1 cellular context compared by ENCODE assay signal in genomic region chr9:129487307-129487657, GRCh38.
A peak's percentile ranks its signal among the peaks of the same experiment; 100 is the strongest.
TF ChIP-seq lines count a peak whose summit lies in the region.

No MANE protein-coding gene starts in this region.

TF ChIP-seq in HepG2, 621 proteins besides CTCF, POLR2A, EP300 and RAD21 (continued from another document):
- TF ChIP-seq, protein P1, sequence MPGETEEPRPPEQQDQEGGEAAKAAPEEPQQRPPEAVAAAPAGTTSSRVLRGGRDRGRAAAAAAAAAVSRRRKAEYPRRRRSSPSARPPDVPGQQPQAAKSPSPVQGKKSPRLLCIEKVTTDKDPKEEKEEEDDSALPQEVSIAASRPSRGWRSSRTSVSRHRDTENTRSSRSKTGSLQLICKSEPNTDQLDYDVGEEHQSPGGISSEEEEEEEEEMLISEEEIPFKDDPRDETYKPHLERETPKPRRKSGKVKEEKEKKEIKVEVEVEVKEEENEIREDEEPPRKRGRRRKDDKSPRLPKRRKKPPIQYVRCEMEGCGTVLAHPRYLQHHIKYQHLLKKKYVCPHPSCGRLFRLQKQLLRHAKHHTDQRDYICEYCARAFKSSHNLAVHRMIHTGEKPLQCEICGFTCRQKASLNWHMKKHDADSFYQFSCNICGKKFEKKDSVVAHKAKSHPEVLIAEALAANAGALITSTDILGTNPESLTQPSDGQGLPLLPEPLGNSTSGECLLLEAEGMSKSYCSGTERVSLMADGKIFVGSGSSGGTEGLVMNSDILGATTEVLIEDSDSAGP (CRISPR knock-in tag; IDR thresholded peaks at IDR 0.05; ENCODE audit: borderline replicate concordance), result peak; percentile 45; the same call in 1 of the 2 replicates
- TF ChIP-seq MAZ (IDR thresholded peaks at IDR 0.05; ENCODE audit: borderline replicate concordance, low read depth, low read length), result no peak
- no peak for TF ChIP-seq MAZ (CRISPR knock-in tag; IDR thresholded peaks at IDR 0.05; ENCODE audit: low read depth)
- TF ChIP-seq MED8 (CRISPR knock-in tag; IDR thresholded peaks at IDR 0.05; ENCODE audit: insufficient replicate concordance), result no peak
- TF ChIP-seq MTF2 (CRISPR knock-in tag; IDR thresholded peaks at IDR 0.05; ENCODE audit: borderline replicate concordance), result peak; percentile 75; the same call in 1 of the 2 replicates
- TF ChIP-seq, protein P2, sequence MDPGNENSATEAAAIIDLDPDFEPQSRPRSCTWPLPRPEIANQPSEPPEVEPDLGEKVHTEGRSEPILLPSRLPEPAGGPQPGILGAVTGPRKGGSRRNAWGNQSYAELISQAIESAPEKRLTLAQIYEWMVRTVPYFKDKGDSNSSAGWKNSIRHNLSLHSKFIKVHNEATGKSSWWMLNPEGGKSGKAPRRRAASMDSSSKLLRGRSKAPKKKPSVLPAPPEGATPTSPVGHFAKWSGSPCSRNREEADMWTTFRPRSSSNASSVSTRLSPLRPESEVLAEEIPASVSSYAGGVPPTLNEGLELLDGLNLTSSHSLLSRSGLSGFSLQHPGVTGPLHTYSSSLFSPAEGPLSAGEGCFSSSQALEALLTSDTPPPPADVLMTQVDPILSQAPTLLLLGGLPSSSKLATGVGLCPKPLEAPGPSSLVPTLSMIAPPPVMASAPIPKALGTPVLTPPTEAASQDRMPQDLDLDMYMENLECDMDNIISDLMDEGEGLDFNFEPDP (CRISPR knock-in tag; conservative IDR thresholded peaks at IDR 0.05), result 0 out of 2 replicates have a peak, but pooled peaks have one; percentile 85
- no peak for TF ChIP-seq NR2F6 (IDR thresholded peaks at IDR 0.05)
- TF ChIP-seq NR2F6 (CRISPR knock-in tag; IDR thresholded peaks at IDR 0.05), result no peak
